11 cellular contexts compared by ENCODE assay signal in the genomic region with DNA sequence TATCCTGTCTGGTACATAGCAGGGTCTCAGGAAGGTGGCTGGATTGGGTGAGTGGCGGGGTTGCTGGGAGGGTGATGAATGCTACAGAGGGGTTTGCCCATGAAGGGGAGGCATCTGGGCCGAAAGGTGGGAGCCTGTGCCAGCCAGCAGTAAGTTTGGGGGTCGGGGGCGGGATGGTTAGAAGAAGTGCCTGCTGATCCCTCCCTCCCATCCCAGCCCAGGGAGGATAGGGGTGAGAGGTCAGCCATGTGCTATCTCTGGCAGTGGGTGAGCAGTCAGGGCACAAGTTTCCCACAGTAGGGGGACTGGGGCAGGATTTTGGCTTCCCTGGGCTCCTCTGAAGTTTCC. TPM values are rescaled to one million over a fixed set of nuclear protein-coding genes. Genes with fewer than 3 reads are reported as not detected.
A peak's percentile ranks its signal among the peaks of the same experiment; 100 is the strongest.
DNase-seq lines count a peak whose midpoint lies in the region; ATAC-seq and TF ChIP-seq lines count a peak whose summit lies in the region.
"Had no signal": no experiment of that assay in that cellular context is flagged by ENCODE, and none has a peak within 500 bp of the region (broad histone marks: within the 10 kb centered on the region; RNA-seq: fewer than 3 reads in every experiment).

No MANE protein-coding gene starts in this region.

- no peaks in the 10 kb centered on the region for H3K36me3 ChIP-seq in heart right ventricle
- H3K36me3 ChIP-seq in adipocyte (ENCODE audit: control insufficient read depth, insufficient read depth, low read length, severe bottlenecking): no peaks in the 10 kb centered on the region
- H3K36me3 ChIP-seq in mucosa of stomach (ENCODE audit: control insufficient read depth, insufficient read depth, low read length): no peaks in the 10 kb centered on the region
- H3K36me3 ChIP-seq in upper lobe of left lung: peaks cover 0 to 6% (median 0%) of the 10 kb centered on the region in 4 donors

- intact Hi-C loops in heart right ventricle (cut with DNase I): loop anchor here in 6 of 10 donors (5.0 to 10.0 kb wide), 4 partner anchors 34 to 536 kb away; a partner anchor contains a TSS
- intact Hi-C loops in Right ventricle myocardium inferior (cut with DNase I): loop anchor here (2.0 kb wide), 1 partner anchor 14 kb away; no protein-coding TSS in a partner anchor

- H3K4me3 ChIP-seq in heart right ventricle (peak overlapping the region in 2 of 10 donors; percentile 9 to 28), adipocyte (ENCODE audit: low read length) (no peak overlapping the region), mucosa of stomach (ENCODE audit: low read length) (no peak overlapping the region), upper lobe of left lung (peak overlapping the region in 1 of 4 donors; percentile 80)

- H3K4me1 ChIP-seq in heart right ventricle (peaks cover 15 to 93% (median 74%) of the 10 kb centered on the region in 9 donors), adipocyte (ENCODE audit: control insufficient read depth, insufficient read depth, low read length) (peaks cover 50% of the 10 kb centered on the region), mucosa of stomach (ENCODE audit: control insufficient read depth, insufficient read depth, low read length) (peaks cover 80% of the 10 kb centered on the region), upper lobe of left lung (peaks cover 75 to 94% (median 77%) of the 10 kb centered on the region in 4 donors)

- no peaks in the 10 kb centered on the region for H3K9me3 ChIP-seq in heart right ventricle
- no peaks in the 10 kb centered on the region for H3K9me3 ChIP-seq in adipocyte (ENCODE audit: control insufficient read depth, low read length)
- no peaks in the 10 kb centered on the region for H3K9me3 ChIP-seq in mucosa of stomach (ENCODE audit: control insufficient read depth, low read length)
- H3K9me3 ChIP-seq in upper lobe of left lung: no peaks in the 10 kb centered on the region

- ATAC-seq in heart right ventricle (no peak), Right ventricle myocardium inferior (no peak), upper lobe of left lung (ENCODE audit: low FRiP score in 2 of 2) (no peak), HG02885 (IDR thresholded peaks at IDR 0.05; ENCODE audit: poor library complexity, unreplicated experiment) (no peak)

- WGBS in heart right ventricle, 2 donors: 87 to 94% methylated on average over 4 of the region's 4 CpGs
- WGBS in upper lobe of left lung, 2 donors: 80 to 83% methylated on average over 4 of the region's 4 CpGs

- H3K9ac ChIP-seq in adipocyte (ENCODE audit: low read length) (peak overlapping the region; percentile 71), mucosa of stomach (ENCODE audit: low read length) (peak overlapping the region; percentile 51)

- H3K27ac ChIP-seq in heart right ventricle (peak overlapping the region in 9 of 10 donors; percentile 45 to 98 (median 79)), upper lobe of left lung (peak overlapping the region; percentile 82 to 96 (median 92))

- no peak for DNase-seq in heart right ventricle
- no peak for DNase-seq in Right ventricle myocardium inferior (ENCODE audit: missing footprints)
- no peak for DNase-seq in adipocyte (ENCODE audit: low read depth)
- no peak for DNase-seq in upper lobe of left lung
- DNase-seq in stimulated activated CD4-positive, alpha-beta T cell treated with anti-CD3 and anti-CD28 coated beads, Interleukin-4, amount 100 ng/mL, for 1 hour: no peak
- DNase-seq in RKO (ENCODE audit: low spot score): no peak
- DNase-seq: COR-L47, foreskin melanocyte, RPMI8226 had no signal

- TF ChIP-seq EP300 in upper lobe of left lung (IDR thresholded peaks at IDR 0.05): no peak

- TF ChIP-seq CTCF in heart right ventricle (IDR thresholded peaks at IDR 0.05) (no peak), upper lobe of left lung (IDR thresholded peaks at IDR 0.05) (no peak)

- TF ChIP-seq POLR2A in upper lobe of left lung (IDR thresholded peaks at IDR 0.05): no peak

- H3K27me3 ChIP-seq in heart right ventricle: no peaks in the 10 kb centered on the region
- H3K27me3 ChIP-seq in adipocyte (replicated peaks; ENCODE audit: control insufficient read depth, insufficient read depth, low read length): no peaks in the 10 kb centered on the region
- no peaks in the 10 kb centered on the region for H3K27me3 ChIP-seq in mucosa of stomach (ENCODE audit: control insufficient read depth, insufficient read depth, low read length)
- no peaks in the 10 kb centered on the region for H3K27me3 ChIP-seq in upper lobe of left lung

RNA-seq across cellular contexts. Expression of a gene that starts 2.9 kb away (rescaled TPM):
- 10 to 100 TPM; 25.8 to 66.7 (median 35.2) TPM for total RNA-seq in heart right ventricle
- 10 to 100 TPM; 18.5 to 70.4 TPM for polyA plus RNA-seq in heart right ventricle
- 47.7 TPM for total RNA-seq in Right ventricle myocardium inferior
- 100 to 1,000 TPM in 2 of 6 donors, 10 to 100 TPM in 4; 29.8 to 148 (median 69.9) TPM for total RNA-seq in upper lobe of left lung
